In genomic region chr9:33511184-33511517, GRCh38 we compare ENCODE assay signal across 9 cellular contexts. TPM values are rescaled to one million over a fixed set of nuclear protein-coding genes. Genes with fewer than 3 reads are reported as not detected.
DNase-seq lines count a peak whose midpoint lies in the region; ATAC-seq and TF ChIP-seq lines count a peak whose summit lies in the region.
"Not testable (repeated sequence)": the region's sequence is repeated elsewhere in the genome, so short reads cannot be mapped to it uniquely, and the experiment has no call there.
"Had no signal": no experiment of that assay in that cellular context is flagged by ENCODE, and none has a peak within 500 bp of the region (broad histone marks: within the 10 kb centered on the region; RNA-seq: fewer than 3 reads in every experiment).

No MANE protein-coding gene starts in this region.

- peak overlapping the region; percentile 86 to 91 for H3K4me3 Mint-ChIP-seq in H9
- H3K4me3 Mint-ChIP-seq in activated naive CD8-positive, alpha-beta T cell treated with anti-CD3 and anti-CD28 coated beads for 36 hours, result peak overlapping the region; percentile 84
- H3K4me3 Mint-ChIP-seq in effector memory CD8-positive, alpha-beta T cell, result peak overlapping the region; percentile 96
- H3K4me3 Mint-ChIP-seq in natural killer cell, result peak overlapping the region; percentile 97
- H3K4me3 Mint-ChIP-seq in stimulated activated naive B cell treated with anti-CD40 and anti-IgM and Interleukin-4, amounts not matched to agents 10 μg/mL and 1 μg/mL and 100 μg/mL, for 72 hours, result peak overlapping the region; percentile 96 to 99

- H3K27ac ChIP-seq in ACC112 (ENCODE audit: low read depth, low read length), result peak overlapping the region; percentile 94
- H3K27ac ChIP-seq in H9 (ENCODE audit: insufficient read length, low read depth, low read length), result not testable (repeated sequence)
- peak overlapping the region; percentile 96 for H3K27ac ChIP-seq in SJSA1

- ATAC-seq in effector memory CD8-positive, alpha-beta T cell (replicated peaks); natural killer cell; stimulated activated naive B cell treated with anti-CD40 and anti-IgM and Interleukin-4, amounts not matched to agents 10 μg/mL and 1 μg/mL and 100 μg/mL, for 72 hours (replicated peaks): not testable (repeated sequence)

- H4K91ac ChIP-seq in H9 (ENCODE audit: insufficient read length, low read depth, low read length), result not testable (repeated sequence)

- H2BK120ac ChIP-seq in H9 (ENCODE audit: low read depth, low read length, poor library complexity, severe bottlenecking), result not testable (repeated sequence)

- not testable (repeated sequence) for H2BK20ac ChIP-seq in H9 (ENCODE audit: low read depth, low read length, poor library complexity, severe bottlenecking)

- intact Hi-C loops in natural killer cell (cut with micrococcal nuclease), result not testable (repeated sequence)

- H3K14ac ChIP-seq in H9 (ENCODE audit: insufficient read depth, low read length), result peak overlapping the region; percentile 80; the same call in 1 of the 2 replicates

- not testable (repeated sequence) for H3K18ac ChIP-seq in H9 (ENCODE audit: insufficient read length, low read depth, low read length)

- H3K36me3 ChIP-seq in ACC112 (ENCODE audit: insufficient read depth, low read length); SJSA1: not testable (repeated sequence)

- H3K4me3 ChIP-seq in ACC112 (ENCODE audit: low read depth, low read length) (peak overlapping the region; percentile 96), SJSA1 (peak overlapping the region; percentile 44), iPS-11a (ENCODE audit: low read depth, low read length) (peak overlapping the region; percentile 49)

- H3K4ac ChIP-seq in H9 (ENCODE audit: low read depth, low read length), result not testable (repeated sequence)

- not testable (repeated sequence) for H3K27me3 Mint-ChIP-seq in H9 (ENCODE audit: low read depth); activated naive CD8-positive, alpha-beta T cell treated with anti-CD3 and anti-CD28 coated beads for 36 hours; effector memory CD8-positive, alpha-beta T cell
- peaks cover 9 to 12% of the 10 kb centered on the region in 2 donors for H3K27me3 Mint-ChIP-seq in natural killer cell (ENCODE audit: low read depth in 2 of 2)
- H3K27me3 Mint-ChIP-seq in stimulated activated naive B cell treated with anti-CD40 and anti-IgM and Interleukin-4, amounts not matched to agents 10 μg/mL and 1 μg/mL and 100 μg/mL, for 72 hours, result peaks cover 10 to 19% of the 10 kb centered on the region in 2 donors

- H4K5ac ChIP-seq in H9 (ENCODE audit: insufficient read length, low read depth, low read length), result not testable (repeated sequence)

- H2BK15ac ChIP-seq in H9 (ENCODE audit: low read depth, low read length), result not testable (repeated sequence)

- peaks cover 8 to 18% (median 13%) of the 10 kb centered on the region in 3 experiments; a peak in 5 of 7 replicates for H3K36me3 Mint-ChIP-seq in H9 (ENCODE audit: insufficient read depth in 1 of 3, low read depth in 3 of 3)
- H3K36me3 Mint-ChIP-seq in activated naive CD8-positive, alpha-beta T cell treated with anti-CD3 and anti-CD28 coated beads for 36 hours; effector memory CD8-positive, alpha-beta T cell (ENCODE audit: insufficient read depth); natural killer cell; stimulated activated naive B cell treated with anti-CD40 and anti-IgM and Interleukin-4, amounts not matched to agents 10 μg/mL and 1 μg/mL and 100 μg/mL, for 72 hours: not testable (repeated sequence)

- TF ChIP-seq CTCF in H9 (conservative IDR thresholded peaks at IDR 0.05); natural killer cell (IDR thresholded peaks at IDR 0.05): not testable (repeated sequence)

- H4K8ac ChIP-seq in H9 (replicated peaks; ENCODE audit: insufficient read length, low read depth, low read length), result not testable (repeated sequence)

- H3K27ac Mint-ChIP-seq in H9, result peak overlapping the region in 1 of 3 experiments; percentile 97; a peak in 2 of 7 replicates
- peak overlapping the region; percentile 78 for H3K27ac Mint-ChIP-seq in activated naive CD8-positive, alpha-beta T cell treated with anti-CD3 and anti-CD28 coated beads for 36 hours
- H3K27ac Mint-ChIP-seq in effector memory CD8-positive, alpha-beta T cell, result peak overlapping the region; percentile 90 to 96
- H3K27ac Mint-ChIP-seq in natural killer cell, result peak overlapping the region; percentile 73 to 88
- H3K27ac Mint-ChIP-seq in stimulated activated naive B cell treated with anti-CD40 and anti-IgM and Interleukin-4, amounts not matched to agents 10 μg/mL and 1 μg/mL and 100 μg/mL, for 72 hours, result peak overlapping the region; percentile 90

- H3K9ac ChIP-seq in H9 (ENCODE audit: extremely low read depth, insufficient read length, low read length), result not testable (repeated sequence)

- peaks cover 10% of the 10 kb centered on the region for H3K4me1 ChIP-seq in ACC112 (ENCODE audit: control insufficient read depth, insufficient read depth, low read length, unreplicated experiment)
- H3K4me1 ChIP-seq in H9 (ENCODE audit: insufficient read depth, low read length); SJSA1 (replicated peaks): not testable (repeated sequence)

- not testable (repeated sequence) for DNase-seq in H9; SJSA1 (ENCODE audit: low read depth in 1 of 2, low spot score in 2 of 2); activated naive CD8-positive, alpha-beta T cell treated with anti-CD3 and anti-CD28 coated beads for 36 hours; effector memory CD8-positive, alpha-beta T cell; natural killer cell; stimulated activated naive B cell treated with anti-CD40 and anti-IgM and Interleukin-4, amounts not matched to agents 10 μg/mL and 1 μg/mL and 100 μg/mL, for 72 hours

- H2AK5ac ChIP-seq in H9 (ENCODE audit: insufficient read length, low read length), result not testable (repeated sequence)

- H3K23ac ChIP-seq in H9 (ENCODE audit: insufficient read length, low read depth, low read length), result not testable (repeated sequence)

- not testable (repeated sequence) for H3K79me1 ChIP-seq in H9 (ENCODE audit: insufficient read depth, low read depth, low read length, poor library complexity, severe bottlenecking)

- H3K27me3 ChIP-seq in ACC112 (ENCODE audit: insufficient read depth, low read length); H9 (ENCODE audit: insufficient read depth, low read length); SJSA1 (replicated peaks): not testable (repeated sequence)

- peak overlapping the region; percentile 90 for H2AFZ ChIP-seq in ACC112 (ENCODE audit: low read length, unreplicated experiment)
- not testable (repeated sequence) for H2AFZ ChIP-seq in H9 (ENCODE audit: low read length)

- H4K20me1 ChIP-seq in H9 (ENCODE audit: control insufficient read depth, insufficient read depth, insufficient read length), result not testable (repeated sequence)

- not testable (repeated sequence) for H3K79me2 ChIP-seq in ACC112 (ENCODE audit: control insufficient read depth, insufficient read depth, low read length, unreplicated experiment); H9 (ENCODE audit: insufficient read depth, low read length)

- H3K56ac ChIP-seq in H9 (ENCODE audit: insufficient read length, low read depth, low read length), result not testable (repeated sequence)

- H2BK12ac ChIP-seq in H9 (ENCODE audit: insufficient read length, low read depth, low read length), result not testable (repeated sequence)

- H3K9me3 Mint-ChIP-seq in H9, result peaks cover 17 to 19% of the 10 kb centered on the region in 2 experiments
- H3K9me3 Mint-ChIP-seq in activated naive CD8-positive, alpha-beta T cell treated with anti-CD3 and anti-CD28 coated beads for 36 hours; effector memory CD8-positive, alpha-beta T cell; natural killer cell; stimulated activated naive B cell treated with anti-CD40 and anti-IgM and Interleukin-4, amounts not matched to agents 10 μg/mL and 1 μg/mL and 100 μg/mL, for 72 hours: not testable (repeated sequence)

- not testable (repeated sequence) for H3K4me1 Mint-ChIP-seq in H9; effector memory CD8-positive, alpha-beta T cell (ENCODE audit: low read depth in 2 of 2); natural killer cell; stimulated activated naive B cell treated with anti-CD40 and anti-IgM and Interleukin-4, amounts not matched to agents 10 μg/mL and 1 μg/mL and 100 μg/mL, for 72 hours
- H3K4me1 Mint-ChIP-seq in activated naive CD8-positive, alpha-beta T cell treated with anti-CD3 and anti-CD28 coated beads for 36 hours, result peaks cover 10% of the 10 kb centered on the region

- H3K4me2 ChIP-seq in H9 (ENCODE audit: insufficient read depth, insufficient read length, low read length), result peak overlapping the region; percentile 44

- H3K23me2 ChIP-seq in H9 (ENCODE audit: insufficient read length, low read depth, low read length, poor library complexity, severe bottlenecking), result not testable (repeated sequence)

- no CpG with 5 or more reads among the region's 8 CpGs for WGBS in H9 (ENCODE audit: extremely low coverage, insufficient read length, low lambda C conversion rate)

- H2BK5ac ChIP-seq in H9 (ENCODE audit: insufficient read length, low read length), result not testable (repeated sequence)

- not testable (repeated sequence) for H3K9me3 ChIP-seq in H9 (ENCODE audit: control insufficient read depth, low read depth, low read length); SJSA1 (replicated peaks)

- H3T11ph ChIP-seq in H9 (ENCODE audit: low read length), result not testable (repeated sequence)

RNA-seq across cellular contexts. Expression of gene ANKRD18B, which starts 12.9 kb away (rescaled TPM):
- 9.1 and 10.6 TPM in 2 replicates for total RNA-seq in H9 (2021)
- not detected in 2 replicates for total RNA-seq in SJSA1 (2014; rRNA removed; shearing (Covaris generic))
- total RNA-seq in activated naive CD8-positive, alpha-beta T cell treated with anti-CD3 and anti-CD28 coated beads for 36 hours, result under 1 TPM; 0.14 to 0.56 TPM
- under 1 TPM in 1 of 3 donors, not detected in 2; 0.13 TPM for total RNA-seq in natural killer cell
- total RNA-seq: aorta had no signal

RNA-seq across cellular contexts. Expression of gene NOL6, which starts 37.4 kb away (rescaled TPM):
- total RNA-seq in H9 (2021) (64.4 and 66.3 TPM in 2 replicates), natural killer cell (10 to 100 TPM; 34.2 to 42.2 (median 38.2) TPM)
- 11.9 and 14.5 TPM in 2 replicates for total RNA-seq in SJSA1 (2014; rRNA removed; shearing (Covaris generic))
- 10 to 100 TPM; 80.8 to 82.2 TPM for total RNA-seq in activated naive CD8-positive, alpha-beta T cell treated with anti-CD3 and anti-CD28 coated beads for 36 hours

Comparison
In these comparisons a context has a peak if more than half of its experiments do, and no peak if none do; other contexts are left out.
1. H3K4me3 ChIP-seq: peak in every context shown above with its lines; median percentile 96 in ACC112; 49 in iPS-11a; 44 in SJSA1.